In the genomic region with DNA sequence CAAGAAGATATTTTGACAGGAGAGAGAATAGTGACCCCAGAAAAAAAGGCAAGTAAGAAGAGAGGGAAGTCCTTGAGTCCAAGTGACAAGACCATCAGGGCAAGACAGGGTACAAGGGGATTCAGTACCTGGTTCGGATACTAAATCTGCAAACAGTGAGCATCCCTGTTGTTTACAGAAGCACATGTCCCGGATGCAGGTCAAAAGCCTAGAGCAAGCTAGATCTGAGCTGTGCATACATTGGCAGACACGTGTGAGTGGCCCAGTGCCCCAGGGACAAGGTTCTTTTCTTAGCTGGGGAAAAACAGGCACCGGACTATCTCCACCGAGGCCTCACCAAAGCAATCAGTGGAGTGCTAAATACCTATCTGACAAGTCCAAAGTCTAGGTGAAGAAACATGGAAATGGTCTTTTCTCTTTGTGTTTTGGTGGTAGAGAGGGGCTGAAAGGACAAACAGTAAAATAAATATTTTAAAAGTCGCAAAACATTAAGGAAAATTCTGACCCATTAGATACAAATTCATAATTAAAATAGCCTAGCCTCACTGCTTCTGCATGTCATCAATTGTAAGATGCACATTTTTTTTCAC, we compare ENCODE assay signal across 19 cellular contexts.
A peak's percentile ranks its signal among the peaks of the same experiment; 100 is the strongest.
DNase-seq lines count a peak whose midpoint lies in the region; ATAC-seq, FAIRE-seq and TF ChIP-seq lines count a peak whose summit lies in the region.
"Had no signal": no experiment of that assay in that cellular context is flagged by ENCODE, and none has a peak within 500 bp of the region (broad histone marks: within the 10 kb centered on the region; RNA-seq: fewer than 3 reads in every experiment).

No MANE protein-coding gene starts in this region.

- peak; percentile 25 to 26 for TF ChIP-seq RAD21 in liver (IDR thresholded peaks at IDR 0.05)

- ATAC-seq in Right ventricle myocardium inferior (no peak), HG03354 (IDR thresholded peaks at IDR 0.05; ENCODE audit: poor library complexity, severe bottlenecking, unreplicated experiment) (no peak), pancreas (no peak)

- H3K9me3 ChIP-seq in BLaER1, result peaks cover 25% of the 10 kb centered on the region
- H3K9me3 ChIP-seq in hepatocyte (ENCODE audit: low read depth), result no peaks in the 10 kb centered on the region
- H3K9me3 ChIP-seq in liver (ENCODE audit: control insufficient read depth in 4 of 4, low read length in 3 of 4), result no peaks in the 10 kb centered on the region
- H3K9me3 ChIP-seq in pancreas, result no peaks in the 10 kb centered on the region
- no peaks in the 10 kb centered on the region for H3K9me3 ChIP-seq in Karpas-422 (ENCODE audit: low read length)

- H3K9ac ChIP-seq in BLaER1 (no peak overlapping the region), liver (ENCODE audit: low read depth in 1 of 2, low read length in 2 of 2) (no peak overlapping the region), Karpas-422 (ENCODE audit: low read length) (no peak overlapping the region)

- H3K36me3 ChIP-seq in BLaER1, result no peaks in the 10 kb centered on the region
- H3K36me3 ChIP-seq in hepatocyte (replicated peaks; ENCODE audit: insufficient read depth, low read depth), result no peaks in the 10 kb centered on the region
- H3K36me3 ChIP-seq in liver (ENCODE audit: control insufficient read depth in 4 of 4, insufficient read depth in 3 of 4, low read depth in 1 of 4, low read length in 3 of 4), result no peaks in the 10 kb centered on the region
- H3K36me3 ChIP-seq in pancreas, result no peaks in the 10 kb centered on the region
- H3K36me3 ChIP-seq in Karpas-422 (ENCODE audit: insufficient read depth, low read length), result no peaks in the 10 kb centered on the region

- intact Hi-C loops in Right ventricle myocardium inferior (cut with DNase I) (no loop called here), pancreas (cut with DNase I) (no loop called here)

- TF ChIP-seq CTCF in hepatocyte (IDR thresholded peaks at IDR 0.05; ENCODE audit: poor library complexity) (no peak), liver (IDR thresholded peaks at IDR 0.05; ENCODE audit: low read depth, low read length, missing input control) (no peak), pancreas (IDR thresholded peaks at IDR 0.05) (no peak)

- H3K4me2 ChIP-seq in BLaER1 (peak overlapping the region; percentile 37), hepatocyte (no peak overlapping the region), Karpas-422 (ENCODE audit: low read depth, low read length, poor library complexity, severe bottlenecking) (no peak overlapping the region)

- H3K79me2 ChIP-seq in hepatocyte (no peaks in the 10 kb centered on the region), Karpas-422 (ENCODE audit: low read length) (no peaks in the 10 kb centered on the region)

- FAIRE-seq in pancreas (lab: Jason Lieb, UNC), result no peak
- FAIRE-seq: GM12892, GM18507, H1 had no signal

- no peaks in the 10 kb centered on the region for H3K9me2 ChIP-seq in hepatocyte (replicated peaks; ENCODE audit: insufficient read depth)
- H3K9me2 ChIP-seq in Karpas-422 (replicated peaks; ENCODE audit: insufficient read depth, low read length), result no peaks in the 10 kb centered on the region

- H3K4me1 ChIP-seq in BLaER1 (peaks cover 21% of the 10 kb centered on the region), hepatocyte (ENCODE audit: insufficient read depth) (peaks cover 19% of the 10 kb centered on the region), liver (ENCODE audit: control insufficient read depth in 4 of 4, insufficient read depth in 4 of 4, low read length in 3 of 4) (peaks cover 0 to 14% (median 5%) of the 10 kb centered on the region in 4 donors), pancreas (no peaks in the 10 kb centered on the region), Karpas-422 (ENCODE audit: low read length) (no peaks in the 10 kb centered on the region)

- no peaks in the 10 kb centered on the region for H3K27me3 ChIP-seq in BLaER1
- H3K27me3 ChIP-seq in hepatocyte, result no peaks in the 10 kb centered on the region
- H3K27me3 ChIP-seq in liver (ENCODE audit: control insufficient read depth in 4 of 4, insufficient read depth in 4 of 4, low read length in 3 of 4), result no peaks in the 10 kb centered on the region
- no peaks in the 10 kb centered on the region for H3K27me3 ChIP-seq in pancreas
- no peaks in the 10 kb centered on the region for H3K27me3 ChIP-seq in Karpas-422 (ENCODE audit: low read length)

- H2AFZ ChIP-seq in hepatocyte, result no peak overlapping the region
- no peak overlapping the region for H2AFZ ChIP-seq in Karpas-422 (ENCODE audit: low read length)

- H3K4me3 ChIP-seq in BLaER1, result no peak overlapping the region
- H3K4me3 ChIP-seq in hepatocyte, result no peak overlapping the region
- H3K4me3 ChIP-seq in liver (ENCODE audit: low read depth in 1 of 3, low read length in 3 of 3), result no peak overlapping the region
- no peak overlapping the region for H3K4me3 ChIP-seq in pancreas
- no peak overlapping the region for H3K4me3 ChIP-seq in Karpas-422 (ENCODE audit: low read length)

- DNase-seq in HuH-7 (ENCODE audit: low spot score), result peak; percentile 59
- peak; percentile 71 for DNase-seq in hepatocyte (ENCODE audit: low spot score)
- no peak for DNase-seq in Right ventricle myocardium inferior (ENCODE audit: missing footprints)
- DNase-seq in pancreas, result no peak
- no peak for DNase-seq in Karpas-422
- DNase-seq: 8988T; CD4-positive, alpha-beta T cell; DMS153; DMS79; GDM1; H9; KBM-7 had no signal

- WGBS in hepatocyte (ENCODE audit: low lambda C conversion rate, missing lambda C conversion rate), result 64% methylated on average over 6 of the region's 6 CpGs
- WGBS in liver, result 39% methylated on average over 6 of the region's 6 CpGs
- WGBS in pancreas, 2 donors, result 60 to 61% methylated on average over 6 of the region's 6 CpGs

- H3K27ac ChIP-seq in BLaER1 (no peak overlapping the region), hepatocyte (peak overlapping the region; percentile 80), liver (ENCODE audit: low read depth in 1 of 2, low read length in 2 of 2) (no peak overlapping the region), pancreas (no peak overlapping the region), Karpas-422 (ENCODE audit: low read length) (no peak overlapping the region)
- H3K27ac ChIP-seq: C4-2B had no signal

- no peaks in the 10 kb centered on the region for H4K20me1 ChIP-seq in BLaER1
- no peaks in the 10 kb centered on the region for H4K20me1 ChIP-seq in hepatocyte (ENCODE audit: insufficient read depth, poor library complexity, severe bottlenecking)
- H4K20me1 ChIP-seq in Karpas-422 (ENCODE audit: insufficient read depth, low read depth, low read length), result no peaks in the 10 kb centered on the region

TF ChIP-seq in liver, 16 proteins besides CTCF, POLR2A, EP300 and RAD21 (continues in another document):
- TF ChIP-seq, protein P1, sequence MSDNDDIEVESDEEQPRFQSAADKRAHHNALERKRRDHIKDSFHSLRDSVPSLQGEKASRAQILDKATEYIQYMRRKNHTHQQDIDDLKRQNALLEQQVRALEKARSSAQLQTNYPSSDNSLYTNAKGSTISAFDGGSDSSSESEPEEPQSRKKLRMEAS (IDR thresholded peaks at IDR 0.05), result peak; percentile 90
- TF ChIP-seq HNF4G (IDR thresholded peaks at IDR 0.05) (peak; percentile 94), JUND (IDR thresholded peaks at IDR 0.05) (peak; percentile 32 to 45), SP1 (IDR thresholded peaks at IDR 0.05) (peak; percentile 93), GABPA (IDR thresholded peaks at IDR 0.05 in 1 of 2, conservative IDR thresholded peaks at IDR 0.05 in 1 of 2) (peak in 1 of 2 donors; percentile 29), EGR1 (IDR thresholded peaks at IDR 0.05; ENCODE audit: low read depth in 2 of 2) (no peak), FOXA1 (IDR thresholded peaks at IDR 0.05) (peak; percentile 83)
- TF ChIP-seq, protein P2, sequence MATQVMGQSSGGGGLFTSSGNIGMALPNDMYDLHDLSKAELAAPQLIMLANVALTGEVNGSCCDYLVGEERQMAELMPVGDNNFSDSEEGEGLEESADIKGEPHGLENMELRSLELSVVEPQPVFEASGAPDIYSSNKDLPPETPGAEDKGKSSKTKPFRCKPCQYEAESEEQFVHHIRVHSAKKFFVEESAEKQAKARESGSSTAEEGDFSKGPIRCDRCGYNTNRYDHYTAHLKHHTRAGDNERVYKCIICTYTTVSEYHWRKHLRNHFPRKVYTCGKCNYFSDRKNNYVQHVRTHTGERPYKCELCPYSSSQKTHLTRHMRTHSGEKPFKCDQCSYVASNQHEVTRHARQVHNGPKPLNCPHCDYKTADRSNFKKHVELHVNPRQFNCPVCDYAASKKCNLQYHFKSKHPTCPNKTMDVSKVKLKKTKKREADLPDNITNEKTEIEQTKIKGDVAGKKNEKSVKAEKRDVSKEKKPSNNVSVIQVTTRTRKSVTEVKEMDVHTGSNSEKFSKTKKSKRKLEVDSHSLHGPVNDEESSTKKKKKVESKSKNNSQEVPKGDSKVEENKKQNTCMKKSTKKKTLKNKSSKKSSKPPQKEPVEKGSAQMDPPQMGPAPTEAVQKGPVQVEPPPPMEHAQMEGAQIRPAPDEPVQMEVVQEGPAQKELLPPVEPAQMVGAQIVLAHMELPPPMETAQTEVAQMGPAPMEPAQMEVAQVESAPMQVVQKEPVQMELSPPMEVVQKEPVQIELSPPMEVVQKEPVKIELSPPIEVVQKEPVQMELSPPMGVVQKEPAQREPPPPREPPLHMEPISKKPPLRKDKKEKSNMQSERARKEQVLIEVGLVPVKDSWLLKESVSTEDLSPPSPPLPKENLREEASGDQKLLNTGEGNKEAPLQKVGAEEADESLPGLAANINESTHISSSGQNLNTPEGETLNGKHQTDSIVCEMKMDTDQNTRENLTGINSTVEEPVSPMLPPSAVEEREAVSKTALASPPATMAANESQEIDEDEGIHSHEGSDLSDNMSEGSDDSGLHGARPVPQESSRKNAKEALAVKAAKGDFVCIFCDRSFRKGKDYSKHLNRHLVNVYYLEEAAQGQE (IDR thresholded peaks at IDR 0.05), result peak; percentile 30
- TF ChIP-seq, protein P3, sequence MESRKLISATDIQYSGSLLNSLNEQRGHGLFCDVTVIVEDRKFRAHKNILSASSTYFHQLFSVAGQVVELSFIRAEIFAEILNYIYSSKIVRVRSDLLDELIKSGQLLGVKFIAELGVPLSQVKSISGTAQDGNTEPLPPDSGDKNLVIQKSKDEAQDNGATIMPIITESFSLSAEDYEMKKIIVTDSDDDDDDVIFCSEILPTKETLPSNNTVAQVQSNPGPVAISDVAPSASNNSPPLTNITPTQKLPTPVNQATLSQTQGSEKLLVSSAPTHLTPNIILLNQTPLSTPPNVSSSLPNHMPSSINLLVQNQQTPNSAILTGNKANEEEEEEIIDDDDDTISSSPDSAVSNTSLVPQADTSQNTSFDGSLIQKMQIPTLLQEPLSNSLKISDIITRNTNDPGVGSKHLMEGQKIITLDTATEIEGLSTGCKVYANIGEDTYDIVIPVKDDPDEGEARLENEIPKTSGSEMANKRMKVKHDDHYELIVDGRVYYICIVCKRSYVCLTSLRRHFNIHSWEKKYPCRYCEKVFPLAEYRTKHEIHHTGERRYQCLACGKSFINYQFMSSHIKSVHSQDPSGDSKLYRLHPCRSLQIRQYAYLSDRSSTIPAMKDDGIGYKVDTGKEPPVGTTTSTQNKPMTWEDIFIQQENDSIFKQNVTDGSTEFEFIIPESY (IDR thresholded peaks at IDR 0.05), result peak; percentile 59
- TF ChIP-seq, protein P4, sequence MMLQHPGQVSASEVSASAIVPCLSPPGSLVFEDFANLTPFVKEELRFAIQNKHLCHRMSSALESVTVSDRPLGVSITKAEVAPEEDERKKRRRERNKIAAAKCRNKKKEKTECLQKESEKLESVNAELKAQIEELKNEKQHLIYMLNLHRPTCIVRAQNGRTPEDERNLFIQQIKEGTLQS (IDR thresholded peaks at IDR 0.05), result peak; percentile 25

Comparison
In these comparisons a context has a peak if more than half of its experiments do, and no peak if none do; other contexts are left out.
1. DNase-seq: peak in HuH-7 (single experiment) and hepatocyte (single experiment); none in Right ventricle myocardium inferior (single experiment), pancreas (0 of 6) and Karpas-422 (single experiment).